Comparison of ENCODE assay signal across 27 cellular contexts in genomic region chr3:178435575-178435974, GRCh38.
"Had no signal": no experiment of that assay in that cellular context is flagged by ENCODE, and none has a peak within 500 bp of the region (broad histone marks: within the 10 kb centered on the region; RNA-seq: fewer than 3 reads in every experiment).

No MANE protein-coding gene starts in this region.

- H3K27ac Mint-ChIP-seq: activated CD4-positive, alpha-beta memory T cell treated with anti-CD3 and anti-CD28 coated beads for 36 hours; activated CD4-positive, alpha-beta T cell treated with anti-CD3 and anti-CD28 coated beads, Interleukin-2, amount 10 ng/mL, durations not matched to agents 7 days and 5 days; activated naive CD4-positive, alpha-beta T cell treated with anti-CD3 and anti-CD28 coated beads, Interleukin-2, amount 50 U/mL, for 72 hours; activated naive CD8-positive, alpha-beta T cell treated with anti-CD3 and anti-CD28 coated beads, Interleukin-2, amount 50 U/mL, for 24 hours; brain; T-cell had no signal

- DNase-seq: activated CD4-positive, alpha-beta memory T cell treated with anti-CD3 and anti-CD28 coated beads for 36 hours; activated CD4-positive, alpha-beta T cell treated with anti-CD3 and anti-CD28 coated beads, Interleukin-2, amount 10 ng/mL, durations not matched to agents 7 days and 5 days; activated CD4-positive, CD25-positive, alpha-beta regulatory T cell; activated CD8-positive, alpha-beta memory T cell treated with anti-CD3 and anti-CD28 coated beads for 24 hours; activated effector memory CD4-positive, alpha-beta T cell treated with anti-CD3 and anti-CD28 coated beads, Interleukin-2, amount 50 U/mL, for 16 hours; activated naive CD4-positive, alpha-beta T cell treated with Interleukin-2 at 50 U/mL for 16 hours; activated naive CD8-positive, alpha-beta T cell treated with anti-CD3 and anti-CD28 coated beads, Interleukin-2, amount 50 U/mL, for 24 hours; activated T-cell treated with anti-CD3 and anti-CD28 coated beads, Interleukin-2, amount 50 U/mL, for 4 hours; amniotic stem cell; NCI-H1105 treated with DMSO at 0.1 percent for 48 hours; NCI-H187; NCI-H2081; NCI-H2171; NCI-H345; NCI-H510A; NCI-H526 treated with DMSO at 0.1 percent for 48 hours; Peyer's patch; SHP77; T-cell; T-helper 2 cell; T1000 had no signal

- H3K36me3 ChIP-seq: cardiac muscle cell, Peyer's patch, SJSA1 had no signal

- H3K27me3 ChIP-seq: cardiac muscle cell, Peyer's patch, SJSA1 had no signal

- H3K4me3 ChIP-seq: cardiac muscle cell, Peyer's patch, SJSA1 had no signal

- H3K4me1 ChIP-seq: Peyer's patch, SJSA1 had no signal

- H3K9me3 ChIP-seq: Peyer's patch, SJSA1 had no signal

- H3K4me3 Mint-ChIP-seq: activated CD4-positive, alpha-beta memory T cell treated with anti-CD3 and anti-CD28 coated beads for 36 hours; activated CD4-positive, alpha-beta T cell treated with anti-CD3 and anti-CD28 coated beads, Interleukin-2, amount 10 ng/mL, durations not matched to agents 7 days and 5 days; activated naive CD8-positive, alpha-beta T cell treated with anti-CD3 and anti-CD28 coated beads, Interleukin-2, amount 50 U/mL, for 24 hours; activated T-cell treated with anti-CD3 and anti-CD28 coated beads, Interleukin-2, amount 50 U/mL, for 4 hours; brain; T-cell had no signal

- H3K27ac ChIP-seq: cardiac muscle cell, Peyer's patch, SJSA1, VCaP had no signal

- ATAC-seq: activated naive CD4-positive, alpha-beta T cell treated with anti-CD3 and anti-CD28 coated beads, Interleukin-2, amount 50 U/mL, for 72 hours; activated naive CD8-positive, alpha-beta T cell treated with anti-CD3 and anti-CD28 coated beads, Interleukin-2, amount 50 U/mL, for 24 hours; activated T-cell treated with anti-CD3 and anti-CD28 coated beads, Interleukin-2, amount 50 U/mL, for 4 hours; T-cell had no signal

- H3K4me1 Mint-ChIP-seq: activated CD4-positive, alpha-beta T cell treated with anti-CD3 and anti-CD28 coated beads, Interleukin-2, amount 10 ng/mL, durations not matched to agents 7 days and 5 days; activated naive CD8-positive, alpha-beta T cell treated with anti-CD3 and anti-CD28 coated beads, Interleukin-2, amount 50 U/mL, for 24 hours; T-cell had no signal

- H3K27me3 Mint-ChIP-seq: activated CD4-positive, alpha-beta memory T cell treated with anti-CD3 and anti-CD28 coated beads for 36 hours; activated CD4-positive, alpha-beta T cell treated with anti-CD3 and anti-CD28 coated beads, Interleukin-2, amount 10 ng/mL, durations not matched to agents 7 days and 5 days; activated naive CD8-positive, alpha-beta T cell treated with anti-CD3 and anti-CD28 coated beads, Interleukin-2, amount 50 U/mL, for 24 hours; brain; T-cell had no signal

- H3K9me3 Mint-ChIP-seq: activated CD4-positive, alpha-beta memory T cell treated with anti-CD3 and anti-CD28 coated beads for 36 hours; activated CD4-positive, alpha-beta T cell treated with anti-CD3 and anti-CD28 coated beads, Interleukin-2, amount 10 ng/mL, durations not matched to agents 7 days and 5 days; activated naive CD4-positive, alpha-beta T cell treated with anti-CD3 and anti-CD28 coated beads, Interleukin-2, amount 50 U/mL, for 72 hours; activated naive CD8-positive, alpha-beta T cell treated with anti-CD3 and anti-CD28 coated beads, Interleukin-2, amount 50 U/mL, for 24 hours; activated T-cell treated with anti-CD3 and anti-CD28 coated beads, Interleukin-2, amount 50 U/mL, for 4 hours; brain; T-cell had no signal

- FAIRE-seq: TTC549 had no signal
